10 cellular contexts compared by ENCODE assay signal in the genomic region with DNA sequence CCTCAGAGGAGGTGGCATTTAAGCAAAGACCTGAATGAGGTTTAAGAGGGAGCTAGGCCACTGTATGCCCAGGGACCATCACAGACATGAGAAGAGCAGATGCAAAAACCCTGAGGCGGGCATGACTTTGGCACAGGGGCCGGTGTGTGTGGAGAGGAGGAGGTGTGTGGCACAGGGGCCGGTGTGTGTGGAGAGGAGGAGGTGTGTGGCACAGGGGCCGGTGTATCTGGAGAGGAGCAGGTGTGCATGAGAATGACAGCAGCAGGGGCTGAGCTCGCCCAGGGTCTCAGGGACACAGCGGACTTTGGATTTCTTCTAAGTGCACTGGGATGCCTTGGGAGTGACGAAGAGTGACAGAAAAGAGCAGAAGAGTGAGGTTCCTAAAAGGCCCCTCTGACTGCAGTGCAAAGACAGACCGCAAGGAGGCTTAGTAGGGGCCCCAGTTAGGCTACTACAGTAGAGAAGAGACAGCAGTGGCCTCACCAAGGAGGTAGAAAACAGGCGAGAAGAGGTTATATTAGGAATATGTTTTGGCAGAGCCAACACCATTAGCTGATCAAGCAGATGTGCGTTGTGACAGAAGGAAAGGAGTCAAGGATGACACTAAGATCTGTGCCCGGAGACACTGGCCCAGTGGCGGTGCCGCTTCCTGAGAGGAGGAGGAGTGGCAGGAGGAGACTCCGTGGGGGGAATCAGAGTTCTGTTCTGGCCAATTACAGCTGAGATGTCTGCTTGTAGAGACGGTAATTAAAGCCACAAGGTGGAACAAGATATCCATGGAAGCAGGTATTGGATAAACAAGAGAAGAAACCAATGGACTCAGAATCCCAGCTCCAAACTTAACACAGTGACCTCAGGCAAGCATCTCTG.
DNase-seq lines count a peak whose midpoint lies in the region; ATAC-seq and TF ChIP-seq lines count a peak whose summit lies in the region.
"Had no signal": no experiment of that assay in that cellular context is flagged by ENCODE, and none has a peak within 500 bp of the region (broad histone marks: within the 10 kb centered on the region; RNA-seq: fewer than 3 reads in every experiment).

No MANE protein-coding gene starts in this region.

- DNase-seq in AG04449 (ENCODE audit: low read depth, low spot score) (no peak), GM12864 (ENCODE audit: low read depth) (no peak), islet precursor cell (peak; percentile 75), NCI-H128 (lab: John Stamatoyannopoulos, UW; ENCODE audit: unreplicated experiment) (no peak), NCI-H510A treated with DMSO at 0.1 percent for 48 hours (lab: John Stamatoyannopoulos, UW) (no peak), GM03348 (ENCODE audit: low spot score) (no peak)
- DNase-seq: activated CD4-positive, CD25-positive, alpha-beta regulatory T cell; caudate nucleus had no signal

- peak; percentile 51 for TF ChIP-seq CTCF in AG04449 (IDR thresholded peaks at IDR 0.05; ENCODE audit: insufficient read depth, low read length, missing control alignments)
- TF ChIP-seq CTCF in GM12864 (IDR thresholded peaks at IDR 0.05; ENCODE audit: low read depth, low read length, missing control alignments) = peak; percentile 63

- peaks cover 88% of the 10 kb centered on the region for H3K4me1 Mint-ChIP-seq in activated naive CD8-positive, alpha-beta T cell (ENCODE audit: low read depth)

- POLR2A ChIA-PET in AG04449 (lab: Yijun Ruan, JAX) = no interaction called here

- H3K4me3 ChIP-seq in AG04449 (ENCODE audit: low read depth, low read length) = no peak overlapping the region
- no peak overlapping the region for H3K4me3 ChIP-seq in GM12864 (ENCODE audit: low read depth, low read length)

- H3K27me3 Mint-ChIP-seq in activated naive CD8-positive, alpha-beta T cell = no peaks in the 10 kb centered on the region

- no peak for ATAC-seq in GM18873 (IDR thresholded peaks at IDR 0.05; ENCODE audit: low FRiP score, unreplicated experiment)

- CTCF ChIA-PET in AG04449 (lab: Yijun Ruan, JAX) = interaction anchor here (0.7 to 3.4 kb wide), 17 partner anchors 8 to 183 kb away, joined by 3 to 25 read pairs (median 4); no protein-coding TSS in a partner anchor

- peaks cover 17% of the 10 kb centered on the region for H3K36me3 Mint-ChIP-seq in activated naive CD8-positive, alpha-beta T cell

- peak overlapping the region; percentile 41 for H3K4me3 Mint-ChIP-seq in activated naive CD8-positive, alpha-beta T cell

- H3K27ac Mint-ChIP-seq in activated naive CD8-positive, alpha-beta T cell = peak overlapping the region; percentile 94

- H3K9me3 Mint-ChIP-seq in activated naive CD8-positive, alpha-beta T cell (ENCODE audit: low read depth) = no peaks in the 10 kb centered on the region
